8 cellular contexts compared by ENCODE assay signal in genomic region chr12:53677612-53678133, GRCh38. TPM values are rescaled to one million over a fixed set of nuclear protein-coding genes. Genes with fewer than 3 reads are reported as not detected.
A peak's percentile ranks its signal among the peaks of the same experiment; 100 is the strongest.
DNase-seq lines count a peak whose midpoint lies in the region; FAIRE-seq lines count a peak whose summit lies in the region.
"Had no signal": no experiment of that assay in that cellular context is flagged by ENCODE, and none has a peak within 500 bp of the region (broad histone marks: within the 10 kb centered on the region; RNA-seq: fewer than 3 reads in every experiment).

No MANE protein-coding gene starts in this region.

- H3K27me3 Mint-ChIP-seq in activated T-helper 1 cell treated with anti-CD3 and anti-CD28 coated beads, Interleukin-12 subunit alpha, Interleukin-12 subunit beta, Interleukin-2, Interleukin-4 antibody, amounts not matched to agents 30 ng/mL and 10 ng/mL and 1 ng/mL, durations not matched to agents 14 hours and 24 hours and 36 hours (ENCODE audit: insufficient read depth), result peaks cover 27% of the 10 kb centered on the region

- H3K9me3 ChIP-seq in iPS-20b (ENCODE audit: insufficient read depth, low read depth, low read length) (no peaks in the 10 kb centered on the region), skeletal muscle tissue (ENCODE audit: control insufficient read depth in 3 of 3, low read length in 3 of 3) (no peaks in the 10 kb centered on the region)

- H3K4me3 ChIP-seq in H7 (ENCODE audit: insufficient read depth, low read depth, low read length), result peak overlapping the region; percentile 87
- peak overlapping the region; percentile 92 for H3K4me3 ChIP-seq in iPS-20b (ENCODE audit: low read length)
- peak overlapping the region; percentile 69 to 89 (median 86) for H3K4me3 ChIP-seq in skeletal muscle tissue (ENCODE audit: low read length in 3 of 3)

- H3K27ac Mint-ChIP-seq in activated T-helper 1 cell treated with anti-CD3 and anti-CD28 coated beads, Interleukin-12 subunit alpha, Interleukin-12 subunit beta, Interleukin-2, Interleukin-4 antibody, amounts not matched to agents 30 ng/mL and 10 ng/mL and 1 ng/mL, durations not matched to agents 14 hours and 24 hours and 36 hours, result no peak overlapping the region

- H3K27me3 ChIP-seq in H7 (ENCODE audit: control insufficient read depth, insufficient read depth, low read length), result no peaks in the 10 kb centered on the region
- H3K27me3 ChIP-seq in iPS-20b (ENCODE audit: insufficient read depth, low read length), result peaks cover 5% of the 10 kb centered on the region
- H3K27me3 ChIP-seq in skeletal muscle tissue (ENCODE audit: control insufficient read depth in 3 of 3, insufficient read depth in 3 of 3, low read length in 3 of 3), result no peaks in the 10 kb centered on the region

- intact Hi-C loops in activated T-helper 1 cell treated with anti-CD3 and anti-CD28 coated beads, Interleukin-12 subunit alpha, Interleukin-12 subunit beta, Interleukin-2, Interleukin-4 antibody, amounts not matched to agents 30 ng/mL and 10 ng/mL and 1 ng/mL, durations not matched to agents 14 hours and 24 hours and 36 hours (cut with micrococcal nuclease), result loop anchor here (2.0 kb wide), 2 partner anchors 227 to 671 kb away; partner anchors contain the start of gene EIF4B

- H3K9ac ChIP-seq in iPS-20b (ENCODE audit: low read depth, low read length) (peak overlapping the region; percentile 96; the same call in 1 of the 2 replicates), skeletal muscle tissue (ENCODE audit: low read depth in 1 of 3, low read length in 3 of 3) (peak overlapping the region; percentile 86 to 92 (median 87))

- H3K36me3 Mint-ChIP-seq in activated T-helper 1 cell treated with anti-CD3 and anti-CD28 coated beads, Interleukin-12 subunit alpha, Interleukin-12 subunit beta, Interleukin-2, Interleukin-4 antibody, amounts not matched to agents 30 ng/mL and 10 ng/mL and 1 ng/mL, durations not matched to agents 14 hours and 24 hours and 36 hours (ENCODE audit: low read depth), result peaks cover 16% of the 10 kb centered on the region

- H3K27ac ChIP-seq in iPS-20b (ENCODE audit: low read length), result peak overlapping the region; percentile 77
- H3K27ac ChIP-seq in skeletal muscle tissue (ENCODE audit: low read depth, low read length), result peak overlapping the region; percentile 94

- H3K36me3 ChIP-seq in H7 (replicated peaks; ENCODE audit: control insufficient read depth, insufficient read depth, low read length) (peaks cover 6% of the 10 kb centered on the region), iPS-20b (ENCODE audit: insufficient read depth, low read depth, low read length) (peaks cover 22% of the 10 kb centered on the region), skeletal muscle tissue (ENCODE audit: control insufficient read depth in 3 of 3, insufficient read depth in 3 of 3, low read length in 3 of 3) (peaks cover 3% of the 10 kb centered on the region in 3 donors)

- no peak for FAIRE-seq in HTR-8/SVneo (lab: Jason Lieb, UNC)

- no peaks in the 10 kb centered on the region for H3K9me3 Mint-ChIP-seq in activated T-helper 1 cell treated with anti-CD3 and anti-CD28 coated beads, Interleukin-12 subunit alpha, Interleukin-12 subunit beta, Interleukin-2, Interleukin-4 antibody, amounts not matched to agents 30 ng/mL and 10 ng/mL and 1 ng/mL, durations not matched to agents 14 hours and 24 hours and 36 hours

- DNase-seq in H7 (no peak), foreskin melanocyte (no peak), HTR-8/SVneo (ENCODE audit: insufficient read length, low spot score) (no peak), DMS79 (lab: John Stamatoyannopoulos, UW) (no peak)
- no peak for DNase-seq in activated T-helper 1 cell treated with anti-CD3 and anti-CD28 coated beads, Interleukin-12 subunit alpha, Interleukin-12 subunit beta, Interleukin-2, Interleukin-4 antibody, amounts not matched to agents 30 ng/mL and 10 ng/mL and 1 ng/mL, durations not matched to agents 14 hours and 24 hours and 36 hours (ENCODE audit: low spot score)
- DNase-seq: NCI-H446 had no signal

- peak overlapping the region; percentile 52 for H3K4me3 Mint-ChIP-seq in activated T-helper 1 cell treated with anti-CD3 and anti-CD28 coated beads, Interleukin-12 subunit alpha, Interleukin-12 subunit beta, Interleukin-2, Interleukin-4 antibody, amounts not matched to agents 30 ng/mL and 10 ng/mL and 1 ng/mL, durations not matched to agents 14 hours and 24 hours and 36 hours

- peaks cover 21% of the 10 kb centered on the region; the same call in 1 of the 2 replicates for H3K4me1 ChIP-seq in iPS-20b (ENCODE audit: insufficient read depth, low read length)
- H3K4me1 ChIP-seq in skeletal muscle tissue (ENCODE audit: control insufficient read depth in 3 of 3, insufficient read depth in 3 of 3, low read length in 3 of 3), result peaks cover 25 to 42% (median 32%) of the 10 kb centered on the region in 3 donors

- peaks cover 17% of the 10 kb centered on the region for H3K4me1 Mint-ChIP-seq in activated T-helper 1 cell treated with anti-CD3 and anti-CD28 coated beads, Interleukin-12 subunit alpha, Interleukin-12 subunit beta, Interleukin-2, Interleukin-4 antibody, amounts not matched to agents 30 ng/mL and 10 ng/mL and 1 ng/mL, durations not matched to agents 14 hours and 24 hours and 36 hours (ENCODE audit: low read depth)

RNA-seq across cellular contexts. Expression of gene ATP5MC2, which starts 1.8 kb away (rescaled TPM):
- total RNA-seq in H7 (2014; rRNA removed; shearing (Covaris generic)), result 382 and 460 TPM in 2 replicates
- 363 and 383 TPM in 2 replicates for total RNA-seq in activated T-helper 1 cell treated with anti-CD3 and anti-CD28 coated beads, Interleukin-12 subunit alpha, Interleukin-12 subunit beta, Interleukin-2, Interleukin-4 antibody, amounts not matched to agents 30 ng/mL and 10 ng/mL and 1 ng/mL, durations not matched to agents 14 hours and 24 hours and 36 hours
- 253 TPM for total RNA-seq in skeletal muscle tissue

RNA-seq across cellular contexts. Expression of gene CALCOCO1, which starts 49.6 kb away (rescaled TPM):
- total RNA-seq in H7 (2014; rRNA removed; shearing (Covaris generic)), result 17.3 and 18.7 TPM in 2 replicates
- 17.4 and 19.2 TPM in 2 replicates for total RNA-seq in activated T-helper 1 cell treated with anti-CD3 and anti-CD28 coated beads, Interleukin-12 subunit alpha, Interleukin-12 subunit beta, Interleukin-2, Interleukin-4 antibody, amounts not matched to agents 30 ng/mL and 10 ng/mL and 1 ng/mL, durations not matched to agents 14 hours and 24 hours and 36 hours
- total RNA-seq in skeletal muscle tissue, result 49.1 TPM

RNA-seq across cellular contexts. Expression of gene ATF7, which starts 51.5 kb away (rescaled TPM):
- 7.1 and 9.8 TPM in 2 replicates for total RNA-seq in H7 (2014; rRNA removed; shearing (Covaris generic))
- total RNA-seq in activated T-helper 1 cell treated with anti-CD3 and anti-CD28 coated beads, Interleukin-12 subunit alpha, Interleukin-12 subunit beta, Interleukin-2, Interleukin-4 antibody, amounts not matched to agents 30 ng/mL and 10 ng/mL and 1 ng/mL, durations not matched to agents 14 hours and 24 hours and 36 hours, result 21.5 and 25.9 TPM in 2 replicates
- 26.6 TPM for total RNA-seq in skeletal muscle tissue
